ENCODE assay signal across 31 cellular contexts in genomic region chr19:17737690-17738153, GRCh38. TPM values are rescaled to one million over a fixed set of nuclear protein-coding genes. Genes with fewer than 3 reads are reported as not detected.
DNase-seq lines count a peak whose midpoint lies in the region; ATAC-seq and TF ChIP-seq lines count a peak whose summit lies in the region.
"Had no signal": no experiment of that assay in that cellular context is flagged by ENCODE, and none has a peak within 500 bp of the region (broad histone marks: within the 10 kb centered on the region; RNA-seq: fewer than 3 reads in every experiment).

No MANE protein-coding gene starts in this region.

- H3K9me3 ChIP-seq in HCT116 (ENCODE audit: control insufficient read depth in 1 of 2, insufficient read depth in 1 of 2, low read depth in 1 of 2, low read length in 2 of 2) = no peaks in the 10 kb centered on the region
- H3K9me3 ChIP-seq: breast epithelium, colonic mucosa, pancreas, transverse colon had no signal

- no peaks in the 10 kb centered on the region for H3K9me3 Mint-ChIP-seq in activated B cell treated with CpG ODN at 0.5 μM for 24 hours
- H3K9me3 Mint-ChIP-seq: activated naive CD8-positive, alpha-beta T cell treated with anti-CD3 and anti-CD28 coated beads, Interleukin-2, amount 50 U/mL, for 24 hours had no signal

- POLR2A ChIA-PET in HCT116 (lab: Charles Lee) = no interaction called here
- POLR2A ChIA-PET in activated B cell treated with CpG ODN at 0.5 μM for 24 hours (lab: Charles Lee) = interaction anchor here (0.6 to 7.5 kb wide), 3 partner anchors 15 to 45 kb away, joined by 3 to 108 read pairs (median 9); partner anchors contain the start of gene FCHO1

- H3K27ac Mint-ChIP-seq in activated B cell treated with CpG ODN at 0.5 μM for 24 hours = peak overlapping the region; percentile 41
- H3K27ac Mint-ChIP-seq: activated naive CD8-positive, alpha-beta T cell treated with anti-CD3 and anti-CD28 coated beads, Interleukin-2, amount 50 U/mL, for 24 hours; endodermal cell had no signal

- H3K27ac ChIP-seq in HCT116 (ENCODE audit: low read depth, low read length) = peak overlapping the region; percentile 62
- H3K27ac ChIP-seq: breast epithelium, colonic mucosa, pancreas, SK-N-MC, transverse colon, VCaP had no signal

- TF ChIP-seq CTCF in AG10803 (conservative IDR thresholded peaks at IDR 0.05; ENCODE audit: low read length) (no peak), HCT116 (IDR thresholded peaks at IDR 0.05 in 2 of 3, conservative IDR thresholded peaks at IDR 0.05 in 1 of 3; ENCODE audit: borderline replicate concordance in 1 of 3, insufficient read depth in 1 of 3, low read depth in 2 of 3, low read length in 2 of 3) (no peak), activated B cell treated with CpG ODN at 0.5 μM for 24 hours (IDR thresholded peaks at IDR 0.05) (no peak)

- H3K4me3 Mint-ChIP-seq in activated B cell treated with CpG ODN at 0.5 μM for 24 hours = no peak overlapping the region
- H3K4me3 Mint-ChIP-seq: activated naive CD8-positive, alpha-beta T cell treated with anti-CD3 and anti-CD28 coated beads, Interleukin-2, amount 50 U/mL, for 24 hours; CD14-positive monocyte; endodermal cell had no signal

- H2AFZ ChIP-seq in HCT116 (ENCODE audit: low read depth, low read length, poor library complexity, severe bottlenecking) = no peak overlapping the region

- H3K27me3 Mint-ChIP-seq in activated B cell treated with CpG ODN at 0.5 μM for 24 hours = no peaks in the 10 kb centered on the region
- H3K27me3 Mint-ChIP-seq: activated naive CD8-positive, alpha-beta T cell treated with anti-CD3 and anti-CD28 coated beads, Interleukin-2, amount 50 U/mL, for 24 hours; naive thymus-derived CD8-positive, alpha-beta T cell had no signal

- no peak for TF ChIP-seq POLR2A in HCT116 (IDR thresholded peaks at IDR 0.05; ENCODE audit: borderline replicate concordance, extremely low read depth, insufficient read depth, insufficient read length)

- CTCF ChIA-PET in HCT116 (lab: Charles Lee) (interaction anchor here (1.3 to 1.4 kb wide), 2 partner anchors 29 to 54 kb away, joined by 3 read pairs; no protein-coding TSS in a partner anchor), activated B cell treated with CpG ODN at 0.5 μM for 24 hours (lab: Charles Lee) (interaction anchor here (2.5 kb wide), 1 partner anchor 17 kb away, joined by 13 read pairs; no protein-coding TSS in a partner anchor)

- H3K36me3 ChIP-seq in HCT116 (ENCODE audit: control insufficient read depth in 1 of 2, insufficient read depth in 2 of 2, low read length in 2 of 2) = peaks cover 7 to 19% of the 10 kb centered on the region in 2 experiments; a peak in 3 of 4 replicates
- H3K36me3 ChIP-seq: colonic mucosa had no signal

- no peaks in the 10 kb centered on the region for H3K27me3 ChIP-seq in HCT116 (ENCODE audit: insufficient read depth, low read length)
- H3K27me3 ChIP-seq: breast epithelium, colonic mucosa, pancreas, transverse colon had no signal

- H3K36me3 Mint-ChIP-seq in activated B cell treated with CpG ODN at 0.5 μM for 24 hours (ENCODE audit: low read depth) = peaks cover 29% of the 10 kb centered on the region

- H3K9me2 ChIP-seq in HCT116 (ENCODE audit: insufficient read depth) = no peaks in the 10 kb centered on the region

- peaks cover 8% of the 10 kb centered on the region; the same call in 1 of the 2 replicates for H3K79me2 ChIP-seq in HCT116 (ENCODE audit: insufficient read depth, low read length)

- DNase-seq in AG10803 (ENCODE audit: low read depth) = peak; percentile 15
- no peak for DNase-seq in HCT116 (ENCODE audit: low read depth, low spot score)
- no peak for DNase-seq in activated B cell treated with CpG ODN at 0.5 μM for 24 hours
- DNase-seq in kidney tubule cell (ENCODE audit: low spot score) = peak; percentile 60
- no peak for DNase-seq in EL
- no peak for DNase-seq in amygdala (lab: John Stamatoyannopoulos, UW)
- DNase-seq in NCI-H2171 (lab: John Stamatoyannopoulos, UW) = no peak
- DNase-seq: activated CD4-positive, alpha-beta T cell treated with anti-CD3 and anti-CD28 coated beads, Interleukin-2, amount 50 U/mL, for 4 hours; activated CD8-positive, alpha-beta memory T cell treated with anti-CD3 and anti-CD28 coated beads, Interleukin-2, amount 50 U/mL, for 48 hours; activated effector memory CD4-positive, alpha-beta T cell treated with Interleukin-2 at 50 U/mL for 16 hours; activated naive CD8-positive, alpha-beta T cell treated with anti-CD3 and anti-CD28 coated beads, Interleukin-2, amount 50 U/mL, for 24 hours; colonic mucosa; endodermal cell; GDM1; H7; head of caudate nucleus; naive thymus-derived CD8-positive, alpha-beta T cell; NCI-H1417; NCI-H2107; pancreas; stimulated activated CD4-positive, alpha-beta T cell treated with anti-CD3 and anti-CD28 coated beads, Interleukin-12 subunit alpha, Interleukin-12 subunit beta, amount 100 ng/mL, for 4 hours; transverse colon had no signal

- intact Hi-C loops in HCT116 (cut with micrococcal nuclease) = no loop called here
- intact Hi-C loops in activated B cell treated with CpG ODN at 0.5 μM for 24 hours (cut with micrococcal nuclease) = loop anchor here (5.0 kb wide), 1 partner anchor 40 kb away; no protein-coding TSS in a partner anchor

- no peak overlapping the region for H3K4me3 ChIP-seq in AG10803 (ENCODE audit: low read length)
- H3K4me3 ChIP-seq in HCT116 (replicated peaks in 1 of 2; ENCODE audit: low read depth in 1 of 2, low read length in 2 of 2) = peak overlapping the region in 1 of 2 experiments; percentile 27; a peak in 2 of 4 replicates
- H3K4me3 ChIP-seq: breast epithelium, colonic mucosa, pancreas, SK-N-MC, transverse colon had no signal

- RAD21 ChIA-PET in HCT116 (lab: Charles Lee; ENCODE audit: low non-redundant PET in 1 of 2, low total read pairs in 2 of 2, uncharacterized antibody in 2 of 2, unreplicated experiment in 2 of 2) = no interaction called here

- peaks cover 21 to 32% of the 10 kb centered on the region in 2 experiments for H3K4me1 ChIP-seq in HCT116 (ENCODE audit: control insufficient read depth in 1 of 2, insufficient read depth in 2 of 2, low read length in 2 of 2)
- H3K4me1 ChIP-seq: breast epithelium, colonic mucosa, pancreas, transverse colon had no signal

- peaks cover 38% of the 10 kb centered on the region for H3K4me1 Mint-ChIP-seq in activated B cell treated with CpG ODN at 0.5 μM for 24 hours
- H3K4me1 Mint-ChIP-seq: endodermal cell had no signal

- peak; percentile 75 for ATAC-seq in HCT116
- ATAC-seq in activated B cell treated with CpG ODN at 0.5 μM for 24 hours (ENCODE audit: low read depth) = no peak
- ATAC-seq in HG03095 (IDR thresholded peaks at IDR 0.05; ENCODE audit: unreplicated experiment) = no peak
- ATAC-seq: activated naive CD8-positive, alpha-beta T cell treated with anti-CD3 and anti-CD28 coated beads, Interleukin-2, amount 50 U/mL, for 24 hours; naive thymus-derived CD8-positive, alpha-beta T cell; pancreas; right cardiac atrium had no signal

- TF ChIP-seq RAD21 in HCT116 (IDR thresholded peaks at IDR 0.05; ENCODE audit: low read depth) = no peak

- H3K4me2 ChIP-seq in HCT116 (ENCODE audit: low read length) = peak overlapping the region; percentile 64

- H3K9ac ChIP-seq in HCT116 (ENCODE audit: low read length) = peak overlapping the region; percentile 36

- no peaks in the 10 kb centered on the region for H4K20me1 ChIP-seq in HCT116 (ENCODE audit: insufficient read depth)

- no TSS peak for BruUV-seq in HCT116 (replicated peaks; lab: Mats Ljungman, UMichigan)

TF ChIP-seq in HCT116, 20 proteins besides CTCF, POLR2A, EP300 and RAD21:
- TF ChIP-seq JUND (IDR thresholded peaks at IDR 0.05) = peak; percentile 36; the same call in 1 of the 2 replicates
- no peak for TF ChIP-seq ZFX (IDR thresholded peaks at IDR 0.05)
- TF ChIP-seq FOSL1 (IDR thresholded peaks at IDR 0.05; ENCODE audit: low read depth) = peak; percentile 50; the same call in 1 of the 2 replicates

RNA-seq across cellular contexts. Expression of gene FCHO1, which starts 13.6 kb away (rescaled TPM):
- 28.1 TPM for total RNA-seq in HCT116 (2021; ENCODE audit: unreplicated experiment)
- polyA plus RNA-seq in HCT116 (2012) = 36.8 and 37.2 TPM in 2 replicates
- total RNA-seq in activated B cell treated with CpG ODN at 0.5 μM for 24 hours = 81.8 and 103 TPM in 2 replicates

RNA-seq across cellular contexts. Expression of gene MAP1S, which starts 18.4 kb away (rescaled TPM):
- total RNA-seq in HCT116 (2021; ENCODE audit: unreplicated experiment) = 80.8 TPM
- polyA plus RNA-seq in HCT116 (2012) = 81.9 and 125 TPM in 2 replicates
- total RNA-seq in activated B cell treated with CpG ODN at 0.5 μM for 24 hours = 65.6 and 80.5 TPM in 2 replicates

RNA-seq across cellular contexts. Expression of gene UNC13A, which starts 49.6 kb away (rescaled TPM):
- 29.0 TPM for total RNA-seq in HCT116 (2021; ENCODE audit: unreplicated experiment)
- polyA plus RNA-seq in HCT116 (2012) = 9.4 and 16.6 TPM in 2 replicates
- total RNA-seq in activated B cell treated with CpG ODN at 0.5 μM for 24 hours = 0.02 and 0.04 TPM in 2 replicates
- total RNA-seq: LHCN-M2 had no signal
- polyA plus RNA-seq: CD14-positive monocyte had no signal

RNA-seq across cellular contexts. Expression of gene B3GNT3, which starts 57.2 kb away (rescaled TPM):
- total RNA-seq in HCT116 (2021; ENCODE audit: unreplicated experiment) (22.2 TPM), activated B cell treated with CpG ODN at 0.5 μM for 24 hours (not detected in 2 replicates)
- polyA plus RNA-seq in HCT116 (2012) = 30.3 and 34.5 TPM in 2 replicates
- total RNA-seq: A673; LHCN-M2; naive thymus-derived CD8-positive, alpha-beta T cell; right cardiac atrium; T-helper 2 cell treated with Interferon-gamma antibody and Interleukin-4, amounts not matched to agents 100 ng/mL and 5 ng/mL, for 36 hours had no signal
- polyA plus RNA-seq: CD14-positive monocyte, right cardiac atrium had no signal

Comparison
In these comparisons a context has a peak if more than half of its experiments do, and no peak if none do; other contexts are left out.
1. DNase-seq: peak in AG10803 (single experiment) and kidney tubule cell (single experiment); none in HCT116 (single experiment), activated B cell treated with CpG ODN at 0.5 μM for 24 hours (single experiment), EL (single experiment), amygdala (0 of 56) and NCI-H2171 (single experiment).
2. RNA of gene UNC13A, which starts 49.6 kb away (total RNA-seq): 29.0 TPM in HCT116 (single experiment); 0.02 to 0.04 TPM in activated B cell treated with CpG ODN at 0.5 μM for 24 hours; every median in the first group is over 10 times any median in the second.